Comparison of ENCODE assay signal across 13 cellular contexts in genomic region chr10:102555781-102556328, GRCh38. TPM values are rescaled to one million over a fixed set of nuclear protein-coding genes. Genes with fewer than 3 reads are reported as not detected.
DNase-seq lines count a peak whose midpoint lies in the region; ATAC-seq and TF ChIP-seq lines count a peak whose summit lies in the region.
"Had no signal": no experiment of that assay in that cellular context is flagged by ENCODE, and none has a peak within 500 bp of the region (broad histone marks: within the 10 kb centered on the region; RNA-seq: fewer than 3 reads in every experiment).

No MANE protein-coding gene starts in this region.

- H3K9me3 ChIP-seq in RWPE2 (ENCODE audit: severe bottlenecking) (no peaks in the 10 kb centered on the region), psoas muscle (no peaks in the 10 kb centered on the region), esophagus muscularis mucosa (no peaks in the 10 kb centered on the region)

- H3K27ac ChIP-seq in RWPE2 (ENCODE audit: poor library complexity, severe bottlenecking) (no peak overlapping the region), psoas muscle (peak overlapping the region; percentile 63), esophagus muscularis mucosa (replicated peaks in 1 of 4) (no peak overlapping the region)
- H3K27ac ChIP-seq: SK-N-MC had no signal

- H3K36me3 ChIP-seq in RWPE2 (ENCODE audit: low read depth) (no peaks in the 10 kb centered on the region), psoas muscle (ENCODE audit: insufficient read depth in 1 of 2, low read depth in 1 of 2) (peaks cover 0 to 9% of the 10 kb centered on the region in 2 donors), esophagus muscularis mucosa (peaks cover 0 to 16% (median 13%) of the 10 kb centered on the region in 4 donors)

- no peak overlapping the region for H3K4me3 ChIP-seq in RWPE2 (ENCODE audit: severe bottlenecking)
- H3K4me3 ChIP-seq in psoas muscle, result peak overlapping the region; percentile 17
- H3K4me3 ChIP-seq in esophagus muscularis mucosa, result no peak overlapping the region
- H3K4me3 ChIP-seq: SK-N-MC had no signal

- 45 to 65% (median 48%) methylated on average over 11 of the region's 11 CpGs for WGBS in psoas muscle, 3 donors
- WGBS in esophagus muscularis mucosa, result 65% methylated on average over 11 of the region's 11 CpGs

- ATAC-seq in RWPE2 (ENCODE audit: low read depth) (peak; percentile 90), psoas muscle (peak; percentile 97 to 99 (median 98)), HG03175 (IDR thresholded peaks at IDR 0.05; ENCODE audit: unreplicated experiment) (no peak)

- intact Hi-C loops in psoas muscle (cut with DNase I) (no loop called here), esophagus muscularis mucosa (cut with DNase I) (no loop called here)

- no peak for TF ChIP-seq CTCF in RWPE2 (IDR thresholded peaks at IDR 0.05; ENCODE audit: poor library complexity, severe bottlenecking)
- TF ChIP-seq CTCF in psoas muscle (IDR thresholded peaks at IDR 0.05), result no peak
- no peak for TF ChIP-seq CTCF in esophagus muscularis mucosa (IDR thresholded peaks at IDR 0.05)

- DNase-seq in ELF-1 (ENCODE audit: low read depth, low spot score) (peak; percentile 11), RWPE2 (ENCODE audit: low spot score) (no peak), fibroblast of gingiva (ENCODE audit: low read depth) (peak; percentile 42), psoas muscle (peak; percentile 58 to 81), NCI-H2081 (lab: John Stamatoyannopoulos, UW) (no peak), esophagus muscularis mucosa (ENCODE audit: extremely low spot score) (no peak)
- DNase-seq in activated naive CD4-positive, alpha-beta T cell treated with Interleukin-2 at 50 U/mL for 16 hours, result no peak
- DNase-seq: activated CD8-positive, alpha-beta memory T cell treated with anti-CD3 and anti-CD28 coated beads for 24 hours; H7; NCI-H2029 treated with DMSO at 0.1 percent for 48 hours; retina had no signal

- TF ChIP-seq EP300 in esophagus muscularis mucosa (IDR thresholded peaks at IDR 0.05), result no peak

- H3K27me3 ChIP-seq in RWPE2 (ENCODE audit: insufficient read depth, poor library complexity, severe bottlenecking) (no peaks in the 10 kb centered on the region), psoas muscle (ENCODE audit: insufficient read depth in 3 of 3, low read length in 2 of 3) (no peaks in the 10 kb centered on the region), esophagus muscularis mucosa (no peaks in the 10 kb centered on the region)

- H3K4me1 ChIP-seq in RWPE2 (ENCODE audit: insufficient read depth, poor library complexity, severe bottlenecking), result peaks cover 6% of the 10 kb centered on the region
- peaks cover 25% of the 10 kb centered on the region for H3K4me1 ChIP-seq in psoas muscle
- peaks cover 0 to 10% (median 4%) of the 10 kb centered on the region in 4 donors for H3K4me1 ChIP-seq in esophagus muscularis mucosa

- TF ChIP-seq POLR2A in esophagus muscularis mucosa (IDR thresholded peaks at IDR 0.05; ENCODE audit: low read depth), result no peak

RNA-seq across cellular contexts. Expression of gene SUFU, which starts 52.1 kb away (rescaled TPM):
- total RNA-seq in psoas muscle (1 to 10 TPM; 4.8 to 6.8 (median 5.5) TPM), esophagus muscularis mucosa (10 to 100 TPM in 2 of 4 donors, 1 to 10 TPM in 2; 5.0 to 11.7 (median 10.1) TPM)
- polyA plus RNA-seq in psoas muscle, result 1 to 10 TPM; 2.1 to 6.3 (median 2.2) TPM

RNA-seq across cellular contexts. Expression of gene ACTR1A, which starts 53.3 kb away (rescaled TPM):
- total RNA-seq in psoas muscle (100 to 1,000 TPM; 119 to 188 (median 148) TPM), esophagus muscularis mucosa (100 to 1,000 TPM; 164 to 283 (median 229) TPM)
- 100 to 1,000 TPM in 2 of 3 donors, 10 to 100 TPM in 1; 76.2 to 181 (median 101) TPM for polyA plus RNA-seq in psoas muscle

Comparison
In these comparisons a context has a peak if more than half of its experiments do, and no peak if none do; other contexts are left out.
1. DNase-seq: peak in ELF-1 (single experiment), fibroblast of gingiva (single experiment) and psoas muscle (2 of 2); none in RWPE2 (single experiment), NCI-H2081 (0 of 2), esophagus muscularis mucosa (single experiment) and activated naive CD4-positive, alpha-beta T cell treated with Interleukin-2 at 50 U/mL for 16 hours (single experiment).